8 cellular contexts compared by ENCODE assay signal in genomic region chr1:211577826-211578639, GRCh38. TPM values are rescaled to one million over a fixed set of nuclear protein-coding genes. Genes with fewer than 3 reads are reported as not detected.
DNase-seq lines count a peak whose midpoint lies in the region; ATAC-seq, FAIRE-seq and TF ChIP-seq lines count a peak whose summit lies in the region.

No MANE protein-coding gene starts in this region.

- no peaks in the 10 kb centered on the region for H3K9me3 Mint-ChIP-seq in WTC11

- POLR2A ChIA-PET in WTC11 (lab: Charles Lee), result interaction anchor here (0.9 to 1.8 kb wide), 9 partner anchors 16 to 317 kb away, joined by 3 to 12 read pairs (median 4); partner anchors contain the start of gene NEK2

- peak overlapping the region; percentile 63 for H3K27ac ChIP-seq in keratinocyte (ENCODE audit: control insufficient read depth, insufficient read depth, low read length)

- H3K4me1 ChIP-seq in keratinocyte (ENCODE audit: control insufficient read depth, extremely low read depth, insufficient read depth, low read length), result peaks cover 19% of the 10 kb centered on the region

- peak overlapping the region; percentile 92 for H3K4me3 Mint-ChIP-seq in WTC11

- H3K9me3 ChIP-seq in keratinocyte (ENCODE audit: control insufficient read depth, low read depth, low read length), result no peaks in the 10 kb centered on the region

- peaks cover 46% of the 10 kb centered on the region for H3K4me1 Mint-ChIP-seq in WTC11

- peak overlapping the region; percentile 71 for H3K4me2 ChIP-seq in keratinocyte (ENCODE audit: control insufficient read depth, extremely low read depth, insufficient read depth, low read depth, low read length)

- H3K27me3 Mint-ChIP-seq in WTC11 (ENCODE audit: low read depth), result no peaks in the 10 kb centered on the region

- H3K9ac ChIP-seq in keratinocyte (ENCODE audit: control insufficient read depth, extremely low read depth, insufficient read depth, low read length), result peak overlapping the region; percentile 86

- H3K36me3 ChIP-seq in keratinocyte (ENCODE audit: control insufficient read depth in 2 of 2, extremely low read depth in 1 of 2, insufficient read depth in 2 of 2, low read length in 2 of 2), result peaks cover 4 to 6% of the 10 kb centered on the region in 2 experiments

- H3K27me3 ChIP-seq in keratinocyte (ENCODE audit: control insufficient read depth, extremely low read depth, insufficient read depth, low read length), result no peaks in the 10 kb centered on the region

- no peaks in the 10 kb centered on the region for H4K20me1 ChIP-seq in keratinocyte (ENCODE audit: control insufficient read depth, extremely low read depth, insufficient read depth, low read length)

- peak overlapping the region; percentile 74 for H2AFZ ChIP-seq in keratinocyte (ENCODE audit: control insufficient read depth, low read length)

- H3K79me2 ChIP-seq in keratinocyte (ENCODE audit: control insufficient read depth, insufficient read depth, low read length), result peaks cover 40% of the 10 kb centered on the region

- DNase-seq in NCI-H748 (lab: John Stamatoyannopoulos, UW; ENCODE audit: unreplicated experiment) (peak; percentile 58), NCI-H748 treated with DMSO at 0.1 percent for 48 hours (lab: John Stamatoyannopoulos, UW) (no peak), NCI-H1694 (lab: John Stamatoyannopoulos, UW) (peak; percentile 30), WTC11 (ENCODE audit: low spot score) (peak; percentile 85), cardiac fibroblast (ENCODE audit: low read depth in 2 of 2) (peak; percentile 66), keratinocyte (ENCODE audit: low read depth, low spot score) (no peak)
- DNase-seq in stimulated activated CD4-positive, alpha-beta T cell treated with anti-CD3 and anti-CD28 coated beads, Interleukin-15, amount 100 ng/mL, for 24 hours, result peak; percentile 81

- H3K4me3 ChIP-seq in cardiac fibroblast (replicated peaks in 1 of 2; ENCODE audit: low read depth in 2 of 2, low read length in 2 of 2) (peak overlapping the region; percentile 94 to 97), keratinocyte (ENCODE audit: control insufficient read depth in 2 of 3, extremely low read depth in 1 of 3, insufficient read depth in 2 of 3, low read depth in 1 of 3, low read length in 3 of 3) (peak overlapping the region; percentile 94 to 96 (median 96))

- CTCF ChIA-PET in WTC11 (lab: Charles Lee), result interaction anchor here (1.0 to 2.0 kb wide), 9 partner anchors 36 to 458 kb away, joined by 3 to 11 read pairs (median 7); partner anchors contain the start of genes DTL and INTS7

- dilution Hi-C loops in keratinocyte (cut with MboI; ENCODE audit: extremely low pct_ligation_motif_present, low sequenced_read_pairs), result no loop called here

- no peak for FAIRE-seq in keratinocyte (lab: Jason Lieb, UNC)

- no peaks in the 10 kb centered on the region for H3K9me1 ChIP-seq in keratinocyte (ENCODE audit: control insufficient read depth, extremely low read depth, insufficient read depth, low read length)

- peaks cover 24% of the 10 kb centered on the region for H3K36me3 Mint-ChIP-seq in WTC11

- peak; percentile 52; the same call in 1 of the 2 replicates for TF ChIP-seq CTCF in WTC11 (IDR thresholded peaks at IDR 0.05)
- peak; percentile 43 for TF ChIP-seq CTCF in cardiac fibroblast (IDR thresholded peaks at IDR 0.05; ENCODE audit: low read depth, low read length)
- peak; percentile 56 to 92 (median 80) for TF ChIP-seq CTCF in keratinocyte (optimal IDR thresholded peaks at IDR 0.05 in 1 of 3, IDR thresholded peaks at IDR 0.05 in 1 of 3, conservative IDR thresholded peaks at IDR 0.05 in 1 of 3; ENCODE audit: extremely low read depth in 1 of 3, insufficient read depth in 2 of 3, low read length in 3 of 3)

- ATAC-seq in HG02763 (IDR thresholded peaks at IDR 0.05; ENCODE audit: unreplicated experiment) (peak; percentile 35), WTC11 (peak; percentile 61)

- peak overlapping the region; percentile 84 for H3K27ac Mint-ChIP-seq in WTC11

TF ChIP-seq in WTC11, 78 proteins besides CTCF, POLR2A, EP300 and RAD21 (continues in another document):
- TF ChIP-seq IRF2 (CRISPR knock-in tag; IDR thresholded peaks at IDR 0.05; ENCODE audit: borderline replicate concordance, low read depth), result no peak
- peak; percentile 60; the same call in 1 of the 2 replicates for TF ChIP-seq RELA (CRISPR knock-in tag; IDR thresholded peaks at IDR 0.05; ENCODE audit: borderline replicate concordance)
- TF ChIP-seq MYBL2 (CRISPR knock-in tag; IDR thresholded peaks at IDR 0.05), result peak; percentile 84
- no peak for TF ChIP-seq ATF1 (CRISPR knock-in tag; IDR thresholded peaks at IDR 0.05)
- TF ChIP-seq EMX1 (CRISPR knock-in tag; IDR thresholded peaks at IDR 0.05), result no peak
- peak; percentile 73; the same call in 1 of the 2 replicates for TF ChIP-seq ATF2 (CRISPR knock-in tag; IDR thresholded peaks at IDR 0.05; ENCODE audit: borderline replicate concordance, low read depth)
- no peak for TF ChIP-seq RORB (CRISPR knock-in tag; IDR thresholded peaks at IDR 0.05)
- no peak; the same call in 1 of the 2 replicates for TF ChIP-seq KAT7 (CRISPR knock-in tag; IDR thresholded peaks at IDR 0.05; ENCODE audit: borderline replicate concordance)
- TF ChIP-seq TEAD4 (CRISPR knock-in tag; IDR thresholded peaks at IDR 0.05), result no peak
- no peak for TF ChIP-seq ZMAT4 (CRISPR knock-in tag; IDR thresholded peaks at IDR 0.05)
- TF ChIP-seq ZNF512 (CRISPR knock-in tag; IDR thresholded peaks at IDR 0.05; ENCODE audit: borderline replicate concordance), result no peak
- TF ChIP-seq FOXJ3 (CRISPR knock-in tag; IDR thresholded peaks at IDR 0.05; ENCODE audit: borderline replicate concordance), result no peak

RNA-seq across cellular contexts. Expression of gene SLC30A1, which starts 0.9 kb away (rescaled TPM):
- 20.0 to 26.9 TPM (median 25.3 TPM) in 3 replicates for total RNA-seq in WTC11 (2021)
- 11.8 to 17.2 TPM (median 12.4 TPM) in 3 replicates for polyA plus RNA-seq in keratinocyte
- 18.5 TPM for polyA plus RNA-seq in keratinocyte (2011; ENCODE audit: low read depth)
- 5.4 and 10.8 TPM in 2 replicates for polyA plus RNA-seq in keratinocyte (2011; cell fraction: cytosol; rRNA removed)
- 16.8 and 26.0 TPM in 2 replicates for polyA plus RNA-seq in keratinocyte (2011; cell fraction: nucleus; rRNA removed)
- 20.3 and 34.7 TPM in 2 replicates for polyA plus RNA-seq in keratinocyte (2012; ENCODE audit: low replicate concordance)
- polyA minus RNA-seq in keratinocyte, result 5.9 to 26.5 TPM (median 16.6 TPM) in 3 replicates
- 23.6 TPM for polyA minus RNA-seq in keratinocyte (2011; cell fraction: cytosol; rRNA and poly(A)+ RNA removed)
- polyA minus RNA-seq in keratinocyte (2011; cell fraction: nucleus; rRNA and poly(A)+ RNA removed), result 52.2 and 72.0 TPM in 2 replicates

Comparison
In these comparisons a context has a peak if more than half of its experiments do, and no peak if none do; other contexts are left out.
1. DNase-seq: peak in NCI-H748 (single experiment), NCI-H1694 (single experiment), WTC11 (single experiment), cardiac fibroblast (2 of 2) and stimulated activated CD4-positive, alpha-beta T cell treated with anti-CD3 and anti-CD28 coated beads, Interleukin-15, amount 100 ng/mL, for 24 hours (single experiment); none in NCI-H748 treated with DMSO at 0.1 percent for 48 hours (single experiment) and keratinocyte (single experiment).
2. Peak in every context shown above with its lines, with median percentiles within 50 percentile points of each other: CTCF ChIP-seq.